In genomic region chr7:16422100-16422430, GRCh38 we compare ENCODE assay signal across 8 cellular contexts. TPM values are rescaled to one million over a fixed set of nuclear protein-coding genes. Genes with fewer than 3 reads are reported as not detected.
DNase-seq lines count a peak whose midpoint lies in the region; ATAC-seq and TF ChIP-seq lines count a peak whose summit lies in the region.

No MANE protein-coding gene starts in this region.

- DNase-seq in EL (peak; percentile 44), endodermal cell (no peak), NK-92 (lab: John Stamatoyannopoulos, UW; ENCODE audit: unreplicated experiment) (no peak), GM13977 (ENCODE audit: low spot score) (no peak)

- H3K36me3 ChIP-seq in OCI-LY3 (replicated peaks; ENCODE audit: low read depth, low read length) (peaks cover 4% of the 10 kb centered on the region), endodermal cell (ENCODE audit: control insufficient read depth, insufficient read depth, low read length) (no peaks in the 10 kb centered on the region), parathyroid adenoma (ENCODE audit: control insufficient read depth, insufficient read depth, low read length) (no peaks in the 10 kb centered on the region)

- peak overlapping the region; percentile 92 for H3K4me2 ChIP-seq in OCI-LY3 (ENCODE audit: low read length)
- peak overlapping the region; percentile 62 for H3K4me2 ChIP-seq in parathyroid adenoma (ENCODE audit: low read length)

- H3K9me3 ChIP-seq in OCI-LY3 (ENCODE audit: insufficient read depth, low read length), result no peaks in the 10 kb centered on the region
- peaks cover 17% of the 10 kb centered on the region for H3K9me3 ChIP-seq in endodermal cell (ENCODE audit: control insufficient read depth, low read length)
- no peaks in the 10 kb centered on the region for H3K9me3 ChIP-seq in parathyroid adenoma (ENCODE audit: control insufficient read depth, low read length)

- H3K4me1 ChIP-seq in OCI-LY3 (ENCODE audit: low read length) (peaks cover 12% of the 10 kb centered on the region), endodermal cell (ENCODE audit: control insufficient read depth, insufficient read depth, low read length) (no peaks in the 10 kb centered on the region), parathyroid adenoma (peaks cover 8% of the 10 kb centered on the region)

- peaks cover 23% of the 10 kb centered on the region for H3K4me1 Mint-ChIP-seq in endodermal cell

- H3K27ac ChIP-seq in OCI-LY3 (ENCODE audit: low read length) (no peak overlapping the region), endodermal cell (ENCODE audit: low read depth, low read length) (no peak overlapping the region), parathyroid adenoma (peak overlapping the region; percentile 88)

- no peak overlapping the region; the same call in 1 of the 2 replicates for H3K9ac ChIP-seq in OCI-LY3 (ENCODE audit: low read length)
- H3K9ac ChIP-seq in endodermal cell (ENCODE audit: extremely low read depth, low read length, poor library complexity, severe bottlenecking), result no peak overlapping the region
- H3K9ac ChIP-seq in parathyroid adenoma, result no peak overlapping the region

- peaks cover 4% of the 10 kb centered on the region for H3K27me3 Mint-ChIP-seq in endodermal cell (ENCODE audit: insufficient read depth)

- no peaks in the 10 kb centered on the region for H4K20me1 ChIP-seq in OCI-LY3 (ENCODE audit: insufficient read depth, low read length)

- H3K79me2 ChIP-seq in OCI-LY3 (ENCODE audit: low read length) (no peaks in the 10 kb centered on the region), parathyroid adenoma (no peaks in the 10 kb centered on the region)

- no peak for TF ChIP-seq CTCF in OCI-LY3 (IDR thresholded peaks at IDR 0.05; ENCODE audit: low read depth, low read length)
- TF ChIP-seq CTCF in endodermal cell (conservative IDR thresholded peaks at IDR 0.05), result no peak
- no peak for TF ChIP-seq CTCF in parathyroid adenoma (IDR thresholded peaks at IDR 0.05)
- TF ChIP-seq CTCF in GM13977 (IDR thresholded peaks at IDR 0.05; ENCODE audit: extremely low read depth, insufficient read depth, missing control alignments), result no peak

- 64 to 100% methylated on average over 1 of the region's 1 CpG for WGBS in endodermal cell (ENCODE audit: insufficient coverage in 1 of 2, insufficient read length in 1 of 2), 2 experiments

- no peak overlapping the region for H3K27ac Mint-ChIP-seq in endodermal cell

- H3K4me3 ChIP-seq in OCI-LY3 (ENCODE audit: low read length), result peak overlapping the region; percentile 98
- H3K4me3 ChIP-seq in endodermal cell (ENCODE audit: low read length), result peak overlapping the region; percentile 67
- H3K4me3 ChIP-seq in parathyroid adenoma (ENCODE audit: low read depth, low read length), result no peak overlapping the region

- H2AFZ ChIP-seq in OCI-LY3 (ENCODE audit: low read depth, low read length) (0 out of 2 replicates have a peak overlapping the region, but pooled peaks have one; percentile 99), parathyroid adenoma (peak overlapping the region; percentile 93)

- H3K36me3 Mint-ChIP-seq in endodermal cell (ENCODE audit: low read depth), result no peaks in the 10 kb centered on the region

- in situ Hi-C loops in GM13977 (cut with MboI; ENCODE audit: low pct_unique_long_range_greater_than_20kb, low sequenced_read_pairs, unreplicated experiment), result no loop called here

- no peaks in the 10 kb centered on the region for H3K9me3 Mint-ChIP-seq in endodermal cell

- ATAC-seq in GM18868 (IDR thresholded peaks at IDR 0.05; ENCODE audit: unreplicated experiment) (no peak), HG02759 (IDR thresholded peaks at IDR 0.05; ENCODE audit: unreplicated experiment) (no peak)

- no peaks in the 10 kb centered on the region for H3K27me3 ChIP-seq in OCI-LY3 (ENCODE audit: low read depth, low read length)
- H3K27me3 ChIP-seq in endodermal cell (ENCODE audit: control insufficient read depth, insufficient read depth, low read length, poor library complexity, severe bottlenecking), result no peaks in the 10 kb centered on the region
- H3K27me3 ChIP-seq in parathyroid adenoma (ENCODE audit: control insufficient read depth, insufficient read depth, low read length), result no peaks in the 10 kb centered on the region

- peak overlapping the region; percentile 68 for H3K4me3 Mint-ChIP-seq in endodermal cell

RNA-seq across cellular contexts. Expression of gene CRPPA, which starts 0.7 kb away (rescaled TPM):
- total RNA-seq in endodermal cell, result 1 to 10 TPM; 3.7 to 5.4 TPM
- polyA plus RNA-seq in endodermal cell (2013, experiment 1 of 2), result 1.0 TPM
- polyA plus RNA-seq in endodermal cell (2013, experiment 2 of 2), result 1.0 TPM

RNA-seq across cellular contexts. Expression of gene SOSTDC1, which starts 43.5 kb away (rescaled TPM):
- total RNA-seq in endodermal cell, result under 1 TPM; 0.13 to 0.29 TPM
- polyA plus RNA-seq in endodermal cell (2013, experiment 1 of 2), result 7.1 TPM
- polyA plus RNA-seq in endodermal cell (2013, experiment 2 of 2), result 6.4 TPM
